ENCODE assay signal across 1 cellular context in the genomic region with DNA sequence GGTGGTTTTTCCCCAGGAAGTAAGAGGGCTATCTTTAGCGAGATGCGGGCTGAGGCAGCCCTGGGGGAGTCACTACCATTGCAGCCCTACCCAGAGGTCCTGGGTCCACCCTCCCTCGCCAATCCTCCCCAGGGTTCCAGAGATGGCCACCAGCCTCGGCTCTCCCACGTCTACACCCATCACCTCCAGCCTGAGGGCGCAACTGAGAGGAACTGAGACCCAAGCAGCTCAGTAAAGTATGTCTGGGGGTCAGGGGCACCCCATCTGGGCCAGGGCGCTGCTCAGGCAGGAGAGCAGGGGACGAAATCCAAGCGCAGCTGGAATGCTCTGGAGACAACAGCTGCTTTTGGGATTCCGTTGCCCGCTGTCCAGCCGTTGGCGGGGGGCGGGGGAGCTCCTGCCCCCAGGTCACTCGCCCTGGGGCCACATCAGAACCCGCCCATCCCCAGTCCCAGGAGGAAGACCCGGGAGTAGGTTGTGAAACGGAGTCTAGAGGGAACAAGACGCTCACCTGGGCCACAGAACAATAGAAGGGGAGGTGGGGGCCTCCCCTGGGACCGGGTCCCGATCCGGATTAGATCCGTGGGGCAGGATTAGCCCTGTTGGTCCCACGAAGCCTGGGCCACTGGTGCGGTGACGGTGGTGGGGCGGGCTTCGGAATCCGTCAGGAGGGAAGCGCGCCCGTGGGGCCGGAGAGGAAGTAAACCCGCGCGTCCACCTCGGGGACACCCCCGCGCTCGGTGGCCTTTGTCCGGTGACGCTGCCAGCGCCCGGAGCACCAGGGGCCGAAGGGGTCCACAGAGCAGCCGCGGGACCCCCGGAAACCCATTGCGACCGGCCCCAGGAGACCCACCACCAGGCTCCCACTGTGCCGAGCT.
TF ChIP-seq lines count a peak whose summit lies in the region.

No MANE protein-coding gene starts in this region.

TF ChIP-seq in H1, 55 proteins besides CTCF, POLR2A, EP300 and RAD21:
- TF ChIP-seq CREB1 (IDR thresholded peaks at IDR 0.05), result 0 out of 2 replicates have a peak, but pooled peaks have one; percentile 9
- TF ChIP-seq HDAC2 (IDR thresholded peaks at IDR 0.05; ENCODE audit: borderline replicate concordance in 1 of 2, low read depth in 2 of 2, low read length in 2 of 2), result 0 out of 4 replicates have a peak, but pooled peaks of 1 of the 2 experiments have one; percentile 16
- TF ChIP-seq CEBPB (IDR thresholded peaks at IDR 0.05; ENCODE audit: low read depth, low read length), result no peak
- no peak for TF ChIP-seq RXRA (IDR thresholded peaks at IDR 0.05; ENCODE audit: insufficient read depth, low read depth, low read length)
- no peak; the same call in 1 of the 2 replicates for TF ChIP-seq TAF1 (IDR thresholded peaks at IDR 0.05; ENCODE audit: low read depth, low read length)
- no peak; the same call in 1 of the 2 replicates for TF ChIP-seq TBP (IDR thresholded peaks at IDR 0.05; ENCODE audit: low read depth, low read length)
- TF ChIP-seq PHF8 (conservative IDR thresholded peaks at IDR 0.05; ENCODE audit: low read depth, low read length), result peak; percentile 3; the same call in 1 of the 2 replicates
- no peak for TF ChIP-seq BCL11A (IDR thresholded peaks at IDR 0.05; ENCODE audit: low read depth in 2 of 2, low read length in 2 of 2)
- 0 out of 4 replicates have a peak, but pooled peaks of 1 of the 2 experiments have one; percentile 0 for TF ChIP-seq SIN3A (conservative IDR thresholded peaks at IDR 0.05 in 1 of 2, IDR thresholded peaks at IDR 0.05 in 1 of 2; ENCODE audit: low read depth in 1 of 2, low read length in 2 of 2)
- TF ChIP-seq, protein P1, sequence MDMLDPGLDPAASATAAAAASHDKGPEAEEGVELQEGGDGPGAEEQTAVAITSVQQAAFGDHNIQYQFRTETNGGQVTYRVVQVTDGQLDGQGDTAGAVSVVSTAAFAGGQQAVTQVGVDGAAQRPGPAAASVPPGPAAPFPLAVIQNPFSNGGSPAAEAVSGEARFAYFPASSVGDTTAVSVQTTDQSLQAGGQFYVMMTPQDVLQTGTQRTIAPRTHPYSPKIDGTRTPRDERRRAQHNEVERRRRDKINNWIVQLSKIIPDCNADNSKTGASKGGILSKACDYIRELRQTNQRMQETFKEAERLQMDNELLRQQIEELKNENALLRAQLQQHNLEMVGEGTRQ (IDR thresholded peaks at IDR 0.05; ENCODE audit: low read length), result no peak
